ENCODE assay signal across 9 cellular contexts in genomic region chr4:56530269-56531148, GRCh38. TPM values are rescaled to one million over a fixed set of nuclear protein-coding genes. Genes with fewer than 3 reads are reported as not detected.
DNase-seq lines count a peak whose midpoint lies in the region; ATAC-seq and TF ChIP-seq lines count a peak whose summit lies in the region.
"Had no signal": no experiment of that assay in that cellular context is flagged by ENCODE, and none has a peak within 500 bp of the region (broad histone marks: within the 10 kb centered on the region; RNA-seq: fewer than 3 reads in every experiment).

No MANE protein-coding gene starts in this region.

- H3F3A ChIP-seq in neural cell (ENCODE audit: insufficient read depth, low read length, poor library complexity, severe bottlenecking): no peaks in the 10 kb centered on the region

- no peaks in the 10 kb centered on the region for H3K9me3 Mint-ChIP-seq in activated T-helper 2 cell treated with anti-CD3 and anti-CD28 coated beads, Interferon-gamma antibody, Interleukin-2, Interleukin-4, amounts not matched to agents 10 μg/mL and 5 μg/mL and 100 μg/mL, durations not matched to agents 14 hours and 24 hours and 36 hours

- H3K27me3 Mint-ChIP-seq in activated T-helper 2 cell treated with anti-CD3 and anti-CD28 coated beads, Interferon-gamma antibody, Interleukin-2, Interleukin-4, amounts not matched to agents 10 μg/mL and 5 μg/mL and 100 μg/mL, durations not matched to agents 14 hours and 24 hours and 36 hours (ENCODE audit: low read depth): peaks cover 32% of the 10 kb centered on the region

- no peak for TF ChIP-seq RAD21 in neural cell (conservative IDR thresholded peaks at IDR 0.05)

- no peaks in the 10 kb centered on the region for H3K4me1 Mint-ChIP-seq in activated T-helper 2 cell treated with anti-CD3 and anti-CD28 coated beads, Interferon-gamma antibody, Interleukin-2, Interleukin-4, amounts not matched to agents 10 μg/mL and 5 μg/mL and 100 μg/mL, durations not matched to agents 14 hours and 24 hours and 36 hours (ENCODE audit: low read depth)

- H3K9me2 ChIP-seq in neural cell (ENCODE audit: insufficient read depth, low read length): no peaks in the 10 kb centered on the region

- no peak overlapping the region for H3K4me3 Mint-ChIP-seq in activated T-helper 2 cell treated with anti-CD3 and anti-CD28 coated beads, Interferon-gamma antibody, Interleukin-2, Interleukin-4, amounts not matched to agents 10 μg/mL and 5 μg/mL and 100 μg/mL, durations not matched to agents 14 hours and 24 hours and 36 hours (ENCODE audit: low read depth)

- no peak overlapping the region for H3K27ac Mint-ChIP-seq in activated T-helper 2 cell treated with anti-CD3 and anti-CD28 coated beads, Interferon-gamma antibody, Interleukin-2, Interleukin-4, amounts not matched to agents 10 μg/mL and 5 μg/mL and 100 μg/mL, durations not matched to agents 14 hours and 24 hours and 36 hours

- TF ChIP-seq EP300 in neural cell (conservative IDR thresholded peaks at IDR 0.05; ENCODE audit: poor library complexity, severe bottlenecking): no peak

- no peak overlapping the region for H3K27ac ChIP-seq in neural cell (ENCODE audit: low read length)
- H3K27ac ChIP-seq: VCaP had no signal

- no peaks in the 10 kb centered on the region for H3K36me3 Mint-ChIP-seq in activated T-helper 2 cell treated with anti-CD3 and anti-CD28 coated beads, Interferon-gamma antibody, Interleukin-2, Interleukin-4, amounts not matched to agents 10 μg/mL and 5 μg/mL and 100 μg/mL, durations not matched to agents 14 hours and 24 hours and 36 hours (ENCODE audit: low read depth)

- peak; percentile 96 for ATAC-seq in GM21423 (IDR thresholded peaks at IDR 0.05; ENCODE audit: unreplicated experiment)

- peaks cover 11% of the 10 kb centered on the region for H3K27me3 ChIP-seq in neural cell (ENCODE audit: insufficient read depth, low read depth, low read length)

- no peaks in the 10 kb centered on the region for H3K36me3 ChIP-seq in neural cell (ENCODE audit: insufficient read depth, low read length)

- H3K4me3 ChIP-seq in foreskin fibroblast (ENCODE audit: low read depth in 1 of 2, low read length in 2 of 2) (peak overlapping the region; percentile 52 to 63), neural cell (ENCODE audit: low read length) (peak overlapping the region; percentile 70)

- peak overlapping the region; percentile 68 for H3K4me2 ChIP-seq in neural cell (ENCODE audit: low read length)

- H3K79me2 ChIP-seq in neural cell (replicated peaks; ENCODE audit: insufficient read depth, low read length): no peaks in the 10 kb centered on the region

- H2AFZ ChIP-seq in neural cell (ENCODE audit: low read depth, low read length): no peak overlapping the region

- H4K20me1 ChIP-seq in neural cell (ENCODE audit: insufficient read depth): no peaks in the 10 kb centered on the region

- intact Hi-C loops in activated T-helper 2 cell treated with anti-CD3 and anti-CD28 coated beads, Interferon-gamma antibody, Interleukin-2, Interleukin-4, amounts not matched to agents 10 μg/mL and 5 μg/mL and 100 μg/mL, durations not matched to agents 14 hours and 24 hours and 36 hours (cut with micrococcal nuclease): loop anchor here (1.0 kb wide), 1 partner anchor 95 kb away; the partner anchor contains the start of gene PPAT

- H3K9me3 ChIP-seq in neural cell (ENCODE audit: low read length): no peaks in the 10 kb centered on the region

- DNase-seq in COR-L47 (lab: John Stamatoyannopoulos, UW): peak; percentile 81
- peak; percentile 4 to 94 (median 82) for DNase-seq in HUDEP-2 (lab: John Stamatoyannopoulos, UW; ENCODE audit: unreplicated experiment in 76 of 76)
- peak; percentile 84 for DNase-seq in RPMI8226
- DNase-seq in activated T-helper 2 cell treated with anti-CD3 and anti-CD28 coated beads, Interferon-gamma antibody, Interleukin-2, Interleukin-4, amounts not matched to agents 10 μg/mL and 5 μg/mL and 100 μg/mL, durations not matched to agents 14 hours and 24 hours and 36 hours (ENCODE audit: low spot score): peak; percentile 64
- DNase-seq in foreskin fibroblast: peak; percentile 77 to 92
- peak; percentile 23 to 83 (median 71) for DNase-seq in stimulated activated naive CD4-positive, alpha-beta T cell (lab: John Stamatoyannopoulos, UW)

- TF ChIP-seq CTCF in foreskin fibroblast (IDR thresholded peaks at IDR 0.05; ENCODE audit: low read depth, low read length) (no peak), neural cell (IDR thresholded peaks at IDR 0.05; ENCODE audit: poor library complexity, severe bottlenecking) (no peak)

- peak overlapping the region; percentile 41 for H3K9ac ChIP-seq in neural cell (ENCODE audit: low read length)

TF ChIP-seq in neural cell, 6 proteins besides CTCF, POLR2A, EP300 and RAD21:
- no peak for TF ChIP-seq POLR2AphosphoS5 (IDR thresholded peaks at IDR 0.05)
- no peak for TF ChIP-seq REST (IDR thresholded peaks at IDR 0.05; ENCODE audit: borderline replicate concordance)
- no peak for TF ChIP-seq MXI1 (conservative IDR thresholded peaks at IDR 0.05; ENCODE audit: poor library complexity, severe bottlenecking)
- TF ChIP-seq SMC3 (conservative IDR thresholded peaks at IDR 0.05; ENCODE audit: poor library complexity): no peak
- TF ChIP-seq TAF1 (IDR thresholded peaks at IDR 0.05; ENCODE audit: low read depth): no peak
- TF ChIP-seq EZH2 (IDR thresholded peaks at IDR 0.05; ENCODE audit: borderline replicate concordance, insufficient read depth, low read length, poor library complexity, severe bottlenecking): no peak

RNA-seq across cellular contexts. Expression of gene ARL9, which starts 24.9 kb away (rescaled TPM):
- not detected in 2 replicates for total RNA-seq in activated T-helper 2 cell treated with anti-CD3 and anti-CD28 coated beads, Interferon-gamma antibody, Interleukin-2, Interleukin-4, amounts not matched to agents 10 μg/mL and 5 μg/mL and 100 μg/mL, durations not matched to agents 14 hours and 24 hours and 36 hours
- polyA plus RNA-seq in neural cell: 0.11 and 0.22 TPM in 2 replicates
- 0.24 TPM in 1 of 2 replicates, not detected in the other for polyA minus RNA-seq in neural cell
